Comparison of ENCODE assay signal across 31 cellular contexts in the genomic region with DNA sequence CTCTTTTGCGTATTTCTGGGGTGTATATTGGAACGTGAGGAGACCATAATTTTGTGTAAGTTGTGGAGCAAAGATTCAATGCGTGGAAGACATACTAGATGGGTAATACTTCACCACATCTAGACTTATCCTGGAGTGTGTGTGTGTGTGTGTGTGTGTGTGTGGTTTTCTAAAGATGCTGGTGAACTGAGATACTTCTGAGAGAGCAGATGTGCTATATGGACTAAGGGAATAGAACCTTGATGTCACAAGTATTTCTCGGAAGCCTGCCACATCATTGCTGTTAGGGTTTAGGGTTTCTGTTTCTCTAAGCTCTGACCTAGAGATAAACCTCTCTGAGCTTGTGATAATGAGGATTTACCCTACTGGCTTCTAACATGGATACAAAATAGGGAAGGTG.
"Had no signal": no experiment of that assay in that cellular context is flagged by ENCODE, and none has a peak within 500 bp of the region (broad histone marks: within the 10 kb centered on the region; RNA-seq: fewer than 3 reads in every experiment).

No MANE protein-coding gene starts in this region.

- H3K4me1 ChIP-seq: adrenal gland, body of pancreas, colonic mucosa, foreskin keratinocyte, gastrocnemius medialis, heart left ventricle had no signal

- H3K27me3 Mint-ChIP-seq: activated B cell treated with CpG ODN at 0.5 μM for 24 hours; activated CD8-positive, alpha-beta T cell treated with anti-CD3 and anti-CD28 coated beads for 36 hours; activated naive CD4-positive, alpha-beta T cell treated with anti-CD3 and anti-CD28 coated beads, Interleukin-2, amount 50 U/mL, for 24 hours; activated naive CD8-positive, alpha-beta T cell treated with anti-CD3 and anti-CD28 coated beads, Interleukin-2, amount 50 U/mL, for 24 hours had no signal

- H3K27ac Mint-ChIP-seq: activated B cell treated with CpG ODN at 0.5 μM for 24 hours; activated CD8-positive, alpha-beta T cell treated with anti-CD3 and anti-CD28 coated beads for 36 hours; activated naive CD4-positive, alpha-beta T cell treated with anti-CD3 and anti-CD28 coated beads for 36 hours; activated naive CD4-positive, alpha-beta T cell treated with anti-CD3 and anti-CD28 coated beads, Interleukin-2, amount 50 U/mL, for 24 hours; activated naive CD8-positive, alpha-beta T cell treated with anti-CD3 and anti-CD28 coated beads for 36 hours; activated naive CD8-positive, alpha-beta T cell treated with anti-CD3 and anti-CD28 coated beads, Interleukin-2, amount 50 U/mL, for 24 hours; activated T-helper 17 cell treated with anti-CD3 and anti-CD28 coated beads, Interleukin-2, amount 50 U/mL, for 72 hours; T-helper 17 cell; T-helper 2 cell treated with Interferon-gamma antibody and Interleukin-4, amounts not matched to agents 5 μg/mL and 100 μg/mL, for 36 hours had no signal

- H3K27me3 ChIP-seq: adrenal gland, body of pancreas, colonic mucosa, gastrocnemius medialis, heart left ventricle had no signal

- H3K27ac ChIP-seq: adrenal gland, body of pancreas, colonic mucosa, epithelial cell of prostate, foreskin keratinocyte, gastrocnemius medialis, heart left ventricle, WERI-Rb-1 had no signal

- H3K36me3 Mint-ChIP-seq: activated naive CD4-positive, alpha-beta T cell treated with anti-CD3 and anti-CD28 coated beads, Interleukin-2, amount 50 U/mL, for 24 hours; activated naive CD8-positive, alpha-beta T cell treated with anti-CD3 and anti-CD28 coated beads for 36 hours had no signal

- H3K36me3 ChIP-seq: adrenal gland, colonic mucosa, gastrocnemius medialis, heart left ventricle, WERI-Rb-1 had no signal

- H3K4me1 Mint-ChIP-seq: activated B cell treated with CpG ODN at 0.5 μM for 24 hours; activated naive CD4-positive, alpha-beta T cell treated with anti-CD3 and anti-CD28 coated beads, Interleukin-2, amount 50 U/mL, for 24 hours; activated naive CD8-positive, alpha-beta T cell treated with anti-CD3 and anti-CD28 coated beads for 36 hours; activated naive CD8-positive, alpha-beta T cell treated with anti-CD3 and anti-CD28 coated beads, Interleukin-2, amount 50 U/mL, for 24 hours; activated T-helper 17 cell treated with anti-CD3 and anti-CD28 coated beads, Interleukin-2, amount 50 U/mL, for 72 hours; T-helper 17 cell had no signal

- H3K9me3 Mint-ChIP-seq: activated B cell treated with CpG ODN at 0.5 μM for 24 hours; activated CD8-positive, alpha-beta T cell treated with anti-CD3 and anti-CD28 coated beads for 36 hours; activated naive CD4-positive, alpha-beta T cell treated with anti-CD3 and anti-CD28 coated beads for 36 hours; activated naive CD4-positive, alpha-beta T cell treated with anti-CD3 and anti-CD28 coated beads, Interleukin-2, amount 50 U/mL, for 24 hours; activated naive CD8-positive, alpha-beta T cell treated with anti-CD3 and anti-CD28 coated beads for 36 hours; activated naive CD8-positive, alpha-beta T cell treated with anti-CD3 and anti-CD28 coated beads, Interleukin-2, amount 50 U/mL, for 24 hours; activated T-cell treated with anti-CD3 and anti-CD28 coated beads, Interleukin-2, amount 50 U/mL, for 4 hours; activated T-helper 17 cell treated with anti-CD3 and anti-CD28 coated beads, Interleukin-2, amount 50 U/mL, for 72 hours; T-helper 2 cell treated with Interferon-gamma antibody and Interleukin-4, amounts not matched to agents 5 μg/mL and 100 μg/mL, for 36 hours had no signal

- DNase-seq: activated B cell treated with CpG ODN at 0.5 μM for 24 hours; activated CD4-positive, alpha-beta T cell treated with anti-CD3 and anti-CD28 coated beads for 48 hours; activated CD4-positive, alpha-beta T cell treated with anti-CD3 and anti-CD28 coated beads, Interleukin-2, amount 50 U/mL, for 1 hour; activated CD4-positive, alpha-beta T cell treated with anti-CD3 and anti-CD28 coated beads, Interleukin-2, amount 50 U/mL, for 48 hours; activated CD8-positive, alpha-beta memory T cell treated with anti-CD3 and anti-CD28 coated beads for 24 hours; activated CD8-positive, alpha-beta T cell treated with anti-CD3 and anti-CD28 coated beads for 36 hours; activated effector memory CD4-positive, alpha-beta T cell treated with Interleukin-2 at 50 U/mL for 16 hours; activated naive CD4-positive, alpha-beta T cell treated with anti-CD3 and anti-CD28 coated beads for 36 hours; activated naive CD8-positive, alpha-beta T cell treated with anti-CD3 and anti-CD28 coated beads for 36 hours; activated naive CD8-positive, alpha-beta T cell treated with anti-CD3 and anti-CD28 coated beads, Interleukin-2, amount 50 U/mL, for 24 hours; activated T-cell treated with anti-CD3 and anti-CD28 coated beads, Interleukin-2, amount 50 U/mL, for 4 hours; adrenal gland; amygdala; aorta; body of pancreas; caudate nucleus; colonic mucosa; effector CD8-positive, alpha-beta T cell; foreskin keratinocyte; gastrocnemius medialis; glutamatergic neuron; heart left ventricle; T-helper 1 cell; T-helper 17 cell; T1000; WERI-Rb-1 had no signal

- H3K4me3 ChIP-seq: adrenal gland, body of pancreas, colonic mucosa, gastrocnemius medialis, heart left ventricle had no signal

- H3K4me3 Mint-ChIP-seq: activated B cell treated with CpG ODN at 0.5 μM for 24 hours; activated CD8-positive, alpha-beta T cell treated with anti-CD3 and anti-CD28 coated beads for 36 hours; activated naive CD4-positive, alpha-beta T cell treated with anti-CD3 and anti-CD28 coated beads for 36 hours; activated naive CD4-positive, alpha-beta T cell treated with anti-CD3 and anti-CD28 coated beads, Interleukin-2, amount 50 U/mL, for 24 hours; activated naive CD8-positive, alpha-beta T cell treated with anti-CD3 and anti-CD28 coated beads for 36 hours; activated naive CD8-positive, alpha-beta T cell treated with anti-CD3 and anti-CD28 coated beads, Interleukin-2, amount 50 U/mL, for 24 hours; activated T-cell treated with anti-CD3 and anti-CD28 coated beads, Interleukin-2, amount 50 U/mL, for 4 hours; activated T-helper 17 cell treated with anti-CD3 and anti-CD28 coated beads, Interleukin-2, amount 50 U/mL, for 72 hours; T-helper 17 cell; T-helper 2 cell treated with Interferon-gamma antibody and Interleukin-4, amounts not matched to agents 5 μg/mL and 100 μg/mL, for 36 hours had no signal

- ATAC-seq: activated CD4-positive, CD25-positive, alpha-beta regulatory T cell treated with anti-CD3 and anti-CD28 coated beads, Interleukin-2, amount 50 U/mL, for 24 hours; activated CD8-positive, alpha-beta T cell treated with anti-CD3 and anti-CD28 coated beads for 36 hours; activated naive CD8-positive, alpha-beta T cell treated with anti-CD3 and anti-CD28 coated beads, Interleukin-2, amount 50 U/mL, for 24 hours; activated T-cell treated with anti-CD3 and anti-CD28 coated beads, Interleukin-2, amount 50 U/mL, for 4 hours; activated T-helper 17 cell treated with anti-CD3 and anti-CD28 coated beads, Interleukin-2, amount 50 U/mL, for 72 hours; body of pancreas; foreskin keratinocyte; gastrocnemius medialis; heart left ventricle; T-helper 17 cell had no signal

- H3K9me3 ChIP-seq: adrenal gland, body of pancreas, colonic mucosa, gastrocnemius medialis, heart left ventricle had no signal
